Comparison of ENCODE assay signal across 10 cellular contexts in genomic region chr5:139390639-139391569, GRCh38. TPM values are rescaled to one million over a fixed set of nuclear protein-coding genes. Genes with fewer than 3 reads are reported as not detected.
A peak's percentile ranks its signal among the peaks of the same experiment; 100 is the strongest.
DNase-seq lines count a peak whose midpoint lies in the region; ATAC-seq and TF ChIP-seq lines count a peak whose summit lies in the region.
"Had no signal": no experiment of that assay in that cellular context is flagged by ENCODE, and none has a peak within 500 bp of the region (broad histone marks: within the 10 kb centered on the region; RNA-seq: fewer than 3 reads in every experiment).

No MANE protein-coding gene starts in this region.

- TF ChIP-seq CTCF in Peyer's patch (IDR thresholded peaks at IDR 0.05) (no peak), esophagus muscularis mucosa (IDR thresholded peaks at IDR 0.05) (no peak)

- H3K36me3 ChIP-seq in Peyer's patch (no peaks in the 10 kb centered on the region), esophagus muscularis mucosa (peaks cover 0 to 15% (median 0%) of the 10 kb centered on the region in 4 donors)

- H3K36me3 Mint-ChIP-seq in activated naive CD4-positive, alpha-beta T cell treated with anti-CD3 and anti-CD28 coated beads for 36 hours (ENCODE audit: low read depth): peaks cover 1% of the 10 kb centered on the region

- DNase-seq in activated naive CD4-positive, alpha-beta T cell treated with anti-CD3 and anti-CD28 coated beads for 36 hours: no peak
- DNase-seq in activated naive CD4-positive, alpha-beta T cell (lab: John Stamatoyannopoulos, UW): no peak
- DNase-seq in Peyer's patch (peak in 1 of 3 donors; percentile 39), esophagus muscularis mucosa (ENCODE audit: extremely low spot score) (no peak), medulla oblongata (ENCODE audit: extremely low spot score) (no peak), NCI-H526 (lab: John Stamatoyannopoulos, UW) (no peak)
- no peak for DNase-seq in stimulated activated naive CD8-positive, alpha-beta T cell treated with anti-CD3 and anti-CD28 coated beads, Interleukin-15, amount 100 ng/mL, for 72 hours

- peaks cover 36% of the 10 kb centered on the region for H3K4me1 Mint-ChIP-seq in activated naive CD4-positive, alpha-beta T cell treated with anti-CD3 and anti-CD28 coated beads for 36 hours (ENCODE audit: low read depth)
- peaks cover 79% of the 10 kb centered on the region for H3K4me1 Mint-ChIP-seq in stimulated activated naive CD8-positive, alpha-beta T cell treated with anti-CD3 and anti-CD28 coated beads, Interleukin-15, amount 100 ng/mL, for 72 hours

- CTCF ChIA-PET in activated naive CD4-positive, alpha-beta T cell treated with anti-CD3 and anti-CD28 coated beads for 36 hours (lab: Charles Lee): interaction anchor here (1.2 to 3.0 kb wide), 6 partner anchors 12 to 122 kb away, joined by 3 to 10 read pairs (median 4); partner anchors contain the start of gene SPATA24

- no peaks in the 10 kb centered on the region for H3K27me3 Mint-ChIP-seq in activated naive CD4-positive, alpha-beta T cell treated with anti-CD3 and anti-CD28 coated beads for 36 hours (ENCODE audit: low read depth)
- H3K27me3 Mint-ChIP-seq in stimulated activated naive CD8-positive, alpha-beta T cell treated with anti-CD3 and anti-CD28 coated beads, Interleukin-15, amount 100 ng/mL, for 72 hours: no peaks in the 10 kb centered on the region

- 82% methylated on average over 7 of the region's 10 CpGs for WGBS in esophagus muscularis mucosa

- intact Hi-C loops in activated naive CD4-positive, alpha-beta T cell treated with anti-CD3 and anti-CD28 coated beads for 36 hours (cut with micrococcal nuclease): loop anchor here (2.0 kb wide), 1 partner anchor 98 kb away; the partner anchor contains the start of gene MATR3
- intact Hi-C loops in esophagus muscularis mucosa (cut with DNase I): no loop called here

- H3K27me3 ChIP-seq in Peyer's patch (peaks cover 0 to 8% of the 10 kb centered on the region in 2 donors), esophagus muscularis mucosa (peaks cover 0 to 37% (median 6%) of the 10 kb centered on the region in 4 donors)

- peak overlapping the region; percentile 83 for H3K4me3 Mint-ChIP-seq in activated naive CD4-positive, alpha-beta T cell treated with anti-CD3 and anti-CD28 coated beads for 36 hours
- peak overlapping the region; percentile 94 to 100 for H3K4me3 Mint-ChIP-seq in stimulated activated naive CD8-positive, alpha-beta T cell treated with anti-CD3 and anti-CD28 coated beads, Interleukin-15, amount 100 ng/mL, for 72 hours

- no peaks in the 10 kb centered on the region for H3K9me3 ChIP-seq in Peyer's patch
- H3K9me3 ChIP-seq in esophagus muscularis mucosa: no peaks in the 10 kb centered on the region

- no peak for ATAC-seq in stimulated activated naive CD8-positive, alpha-beta T cell treated with anti-CD3 and anti-CD28 coated beads, Interleukin-15, amount 100 ng/mL, for 72 hours
- no peak for ATAC-seq in GM21619 (IDR thresholded peaks at IDR 0.05; ENCODE audit: unreplicated experiment)

- no peak for TF ChIP-seq EP300 in esophagus muscularis mucosa (IDR thresholded peaks at IDR 0.05)

- peaks cover 0 to 65% (median 29%) of the 10 kb centered on the region in 4 donors for H3K4me1 ChIP-seq in Peyer's patch
- H3K4me1 ChIP-seq in esophagus muscularis mucosa: peaks cover 58 to 67% (median 64%) of the 10 kb centered on the region in 4 donors

- no peak for TF ChIP-seq POLR2A in Peyer's patch (IDR thresholded peaks at IDR 0.05)
- no peak for TF ChIP-seq POLR2A in esophagus muscularis mucosa (IDR thresholded peaks at IDR 0.05; ENCODE audit: low read depth)

- H3K27ac Mint-ChIP-seq in activated naive CD4-positive, alpha-beta T cell treated with anti-CD3 and anti-CD28 coated beads for 36 hours: peak overlapping the region; percentile 25
- H3K27ac Mint-ChIP-seq in stimulated activated naive CD8-positive, alpha-beta T cell treated with anti-CD3 and anti-CD28 coated beads, Interleukin-15, amount 100 ng/mL, for 72 hours: peak overlapping the region; percentile 94 to 98

- H3K27ac ChIP-seq in Peyer's patch (peak overlapping the region; percentile 65 to 86 (median 72)), esophagus muscularis mucosa (replicated peaks in 1 of 4) (peak overlapping the region in 3 of 4 donors; percentile 18 to 49 (median 41))

- H3K4me3 ChIP-seq in Peyer's patch (no peak overlapping the region), esophagus muscularis mucosa (no peak overlapping the region)

- no peaks in the 10 kb centered on the region for H3K9me3 Mint-ChIP-seq in activated naive CD4-positive, alpha-beta T cell treated with anti-CD3 and anti-CD28 coated beads for 36 hours
- H3K9me3 Mint-ChIP-seq in stimulated activated naive CD8-positive, alpha-beta T cell treated with anti-CD3 and anti-CD28 coated beads, Interleukin-15, amount 100 ng/mL, for 72 hours: no peaks in the 10 kb centered on the region

RNA-seq across cellular contexts. Expression of gene MZB1, which starts 1.2 kb away (rescaled TPM):
- 1 to 10 TPM; 2.0 to 2.8 TPM for total RNA-seq in activated naive CD4-positive, alpha-beta T cell treated with anti-CD3 and anti-CD28 coated beads for 36 hours
- total RNA-seq in Peyer's patch: 10 to 100 TPM in 1 of 4 donors, 1 to 10 TPM in 3; 1.4 to 18.2 (median 4.4) TPM
- under 1 TPM in 2 of 4 donors, not detected in 2; 0.78 to 0.99 TPM for total RNA-seq in esophagus muscularis mucosa
- total RNA-seq: dermis microvascular lymphatic vessel endothelial cell, renal cortical epithelial cell had no signal

RNA-seq across cellular contexts. Expression of gene PROB1, which starts 4.0 kb away (rescaled TPM):
- 1 to 10 TPM; 1.1 to 1.2 TPM for total RNA-seq in activated naive CD4-positive, alpha-beta T cell treated with anti-CD3 and anti-CD28 coated beads for 36 hours
- total RNA-seq in Peyer's patch (under 1 TPM; 0.18 to 0.94 (median 0.84) TPM), esophagus muscularis mucosa (10 to 100 TPM in 2 of 4 donors, 1 to 10 TPM in 2; 2.5 to 11.0 (median 7.8) TPM)

RNA-seq across cellular contexts. Expression of gene SLC23A1, which starts 7.8 kb away (rescaled TPM):
- total RNA-seq in activated naive CD4-positive, alpha-beta T cell treated with anti-CD3 and anti-CD28 coated beads for 36 hours: under 1 TPM in 1 of 2 experiments, not detected in 1; 0.62 TPM
- 100 to 1,000 TPM in 3 of 4 donors, 1 to 10 TPM in 1; 1.7 to 198 (median 143) TPM for total RNA-seq in Peyer's patch
- total RNA-seq in esophagus muscularis mucosa: not detected
- total RNA-seq: dermis microvascular lymphatic vessel endothelial cell had no signal

RNA-seq across cellular contexts. Expression of gene SPATA24, which starts 13.0 kb away (rescaled TPM):
- total RNA-seq in activated naive CD4-positive, alpha-beta T cell treated with anti-CD3 and anti-CD28 coated beads for 36 hours: 1 to 10 TPM; 6.0 to 7.4 TPM
- 10 to 100 TPM in 1 of 4 donors, 1 to 10 TPM in 1, not detected in 2; 3.1 to 11.6 TPM for total RNA-seq in Peyer's patch
- 1 to 10 TPM; 2.9 to 6.5 (median 4.8) TPM for total RNA-seq in esophagus muscularis mucosa

RNA-seq across cellular contexts. Expression of gene DNAJC18, which starts 48.4 kb away (rescaled TPM):
- 10 to 100 TPM; 18.1 to 18.8 TPM for total RNA-seq in activated naive CD4-positive, alpha-beta T cell treated with anti-CD3 and anti-CD28 coated beads for 36 hours
- total RNA-seq in Peyer's patch (10 to 100 TPM in 1 of 4 donors, 1 to 10 TPM in 2, under 1 TPM in 1; 0.35 to 23.9 (median 3.4) TPM), esophagus muscularis mucosa (10 to 100 TPM in 3 of 4 donors, 1 to 10 TPM in 1; 8.3 to 15.4 (median 13.4) TPM)
